Comparison of ENCODE assay signal across 11 cellular contexts in the genomic region with DNA sequence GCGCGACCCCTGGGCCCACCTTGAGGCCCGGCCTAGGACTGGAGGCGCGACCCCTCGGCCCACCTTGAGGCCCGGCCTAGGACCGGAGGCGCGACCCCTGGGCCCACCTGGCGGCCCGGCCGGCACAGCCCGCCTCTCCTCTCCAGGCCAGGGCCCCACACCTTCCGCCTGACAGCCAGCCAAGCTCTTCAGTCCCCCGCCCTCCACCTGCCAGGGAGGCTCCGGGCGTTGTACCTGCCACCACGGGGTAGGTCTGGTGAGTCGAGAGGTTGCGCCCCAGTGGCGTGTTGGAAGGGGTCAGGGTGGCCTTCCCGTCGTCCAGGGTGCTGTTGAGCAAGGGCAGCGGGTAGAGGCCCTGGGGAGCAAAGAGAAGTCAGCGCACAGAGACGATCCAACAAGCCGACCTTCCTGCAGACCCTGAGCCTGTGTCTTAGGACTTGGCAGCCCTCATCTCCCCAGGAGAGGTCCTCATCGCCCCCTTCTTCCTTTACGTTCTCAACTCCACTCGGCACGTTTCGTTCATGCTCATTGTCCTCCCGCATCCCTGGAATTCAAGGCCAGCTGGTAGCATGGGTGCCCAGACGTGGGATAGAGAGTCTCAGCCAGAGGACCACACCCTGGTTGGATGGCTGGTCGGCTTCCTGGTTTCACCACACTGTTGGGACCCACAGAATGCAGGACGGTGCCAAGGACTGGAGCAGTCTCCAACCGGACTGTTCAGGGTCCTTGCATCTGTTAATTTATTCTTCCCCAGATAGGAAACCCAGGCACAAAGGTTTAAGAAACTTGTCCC. TPM values are rescaled to one million over a fixed set of nuclear protein-coding genes. Genes with fewer than 3 reads are reported as not detected.
DNase-seq lines count a peak whose midpoint lies in the region; ATAC-seq and TF ChIP-seq lines count a peak whose summit lies in the region.
"Had no signal": no experiment of that assay in that cellular context is flagged by ENCODE, and none has a peak within 500 bp of the region (broad histone marks: within the 10 kb centered on the region; RNA-seq: fewer than 3 reads in every experiment).

No MANE protein-coding gene starts in this region.

- DNase-seq in BJ (ENCODE audit: low read depth) (no peak), cardiac fibroblast (ENCODE audit: low read depth in 2 of 2) (no peak), SHP77 treated with DMSO at 0.1 percent for 48 hours (lab: John Stamatoyannopoulos, UW) (no peak)
- no peak for DNase-seq in central memory CD4-positive, alpha-beta T cell
- DNase-seq: effector CD4-positive, alpha-beta T cell; GDM1 had no signal

- H3K27ac Mint-ChIP-seq in nephron = peak overlapping the region in 2 of 3 experiments; percentile 50 to 69

- H3K27me3 ChIP-seq in BJ (ENCODE audit: control insufficient read depth, insufficient read depth, low read length) = no peaks in the 10 kb centered on the region

- H3K4me3 ChIP-seq in BJ (ENCODE audit: low read depth, low read length) = peak overlapping the region; percentile 72
- peak overlapping the region; percentile 42 to 56 for H3K4me3 ChIP-seq in cardiac fibroblast (replicated peaks in 1 of 2; ENCODE audit: low read depth in 2 of 2, low read length in 2 of 2)

- H3K4me1 Mint-ChIP-seq in nephron = peaks cover 34% of the 10 kb centered on the region

- H3K36me3 ChIP-seq in BJ (ENCODE audit: control insufficient read depth, insufficient read depth, low read length) = no peaks in the 10 kb centered on the region; the same call in 1 of the 2 replicates
- H3K36me3 ChIP-seq in KOPT-K1 (ENCODE audit: insufficient read depth, low read length) = peaks cover 50% of the 10 kb centered on the region

- H3K36me3 Mint-ChIP-seq in nephron (ENCODE audit: low read depth) = peaks cover 53% of the 10 kb centered on the region

- ATAC-seq in HG03460 (IDR thresholded peaks at IDR 0.05; ENCODE audit: unreplicated experiment) (no peak), GM19463 (IDR thresholded peaks at IDR 0.05; ENCODE audit: unreplicated experiment) (no peak)

- peaks cover 8% of the 10 kb centered on the region for H3K27me3 Mint-ChIP-seq in nephron (ENCODE audit: low read depth)

- H3K9me3 Mint-ChIP-seq in nephron = peaks cover 2% of the 10 kb centered on the region

- POLR2A ChIA-PET in BJ (lab: Charles Lee) = no interaction called here

- CTCF ChIA-PET in BJ (lab: Yijun Ruan, JAX) = interaction anchor here (11.2 kb wide), 1 partner anchor 35 kb away, joined by 119 read pairs; no protein-coding TSS in a partner anchor

- peak overlapping the region; percentile 85 for H3K27ac ChIP-seq in KOPT-K1 (ENCODE audit: low read depth, low read length, poor library complexity, severe bottlenecking)
- H3K27ac ChIP-seq: HL-60 had no signal

- H3K4me3 Mint-ChIP-seq in nephron = no peak overlapping the region

- no peaks in the 10 kb centered on the region for H3K9me3 ChIP-seq in KOPT-K1 (ENCODE audit: insufficient read depth, low read length, poor library complexity, severe bottlenecking)

- no peak for TF ChIP-seq CTCF in BJ (IDR thresholded peaks at IDR 0.05; ENCODE audit: insufficient read depth, low read depth, low read length)
- TF ChIP-seq CTCF in cardiac fibroblast (IDR thresholded peaks at IDR 0.05; ENCODE audit: low read depth, low read length) = no peak
- no peak for TF ChIP-seq CTCF in nephron (IDR thresholded peaks at IDR 0.05; ENCODE audit: unreplicated experiment in 3 of 3)

RNA-seq across cellular contexts. Expression of a gene that starts 42.2 kb away (rescaled TPM):
- 1.1 and 1.6 TPM in 2 replicates for polyA plus RNA-seq in BJ (2011; rRNA removed)
- polyA minus RNA-seq in BJ (2011; rRNA and poly(A)+ RNA removed) = 1.3 and 1.7 TPM in 2 replicates
